ENCODE assay signal across 1 cellular context in genomic region chr12:22729431-22729830, GRCh38.
TF ChIP-seq lines count a peak whose summit lies in the region.

No MANE protein-coding gene starts in this region.

TF ChIP-seq in HepG2, 621 proteins besides CTCF, POLR2A, EP300 and RAD21 (continued from another document):
- TF ChIP-seq HOXA5 (CRISPR knock-in tag; IDR thresholded peaks at IDR 0.05) (no peak), ELF4 (CRISPR knock-in tag; IDR thresholded peaks at IDR 0.05; ENCODE audit: borderline replicate concordance) (no peak), SRSF9 (IDR thresholded peaks at IDR 0.05; ENCODE audit: borderline replicate concordance, insufficient read depth, low read depth, low read length, poor library complexity, severe bottlenecking) (no peak), ZNF616 (CRISPR knock-in tag; IDR thresholded peaks at IDR 0.05; ENCODE audit: low read depth) (no peak), ZNF543 (CRISPR knock-in tag; IDR thresholded peaks at IDR 0.05) (no peak), KMT2A (CRISPR knock-in tag; IDR thresholded peaks at IDR 0.05) (no peak), ZBTB1 (CRISPR knock-in tag; IDR thresholded peaks at IDR 0.05; ENCODE audit: borderline replicate concordance) (no peak), RFXAP (CRISPR knock-in tag; IDR thresholded peaks at IDR 0.05; ENCODE audit: borderline replicate concordance) (no peak), NCOA5 (CRISPR knock-in tag; IDR thresholded peaks at IDR 0.05) (no peak), ZNF234 (CRISPR knock-in tag; conservative IDR thresholded peaks at IDR 0.05) (no peak), POLR2AphosphoS5 (IDR thresholded peaks at IDR 0.05; ENCODE audit: low read depth, low read length) (no peak), BORCS8-MEF2B (CRISPR knock-in tag; IDR thresholded peaks at IDR 0.05) (no peak), RXRB (CRISPR knock-in tag; IDR thresholded peaks at IDR 0.05; ENCODE audit: borderline replicate concordance) (no peak), KDM4B (CRISPR knock-in tag; IDR thresholded peaks at IDR 0.05) (no peak)
- TF ChIP-seq, protein P1, sequence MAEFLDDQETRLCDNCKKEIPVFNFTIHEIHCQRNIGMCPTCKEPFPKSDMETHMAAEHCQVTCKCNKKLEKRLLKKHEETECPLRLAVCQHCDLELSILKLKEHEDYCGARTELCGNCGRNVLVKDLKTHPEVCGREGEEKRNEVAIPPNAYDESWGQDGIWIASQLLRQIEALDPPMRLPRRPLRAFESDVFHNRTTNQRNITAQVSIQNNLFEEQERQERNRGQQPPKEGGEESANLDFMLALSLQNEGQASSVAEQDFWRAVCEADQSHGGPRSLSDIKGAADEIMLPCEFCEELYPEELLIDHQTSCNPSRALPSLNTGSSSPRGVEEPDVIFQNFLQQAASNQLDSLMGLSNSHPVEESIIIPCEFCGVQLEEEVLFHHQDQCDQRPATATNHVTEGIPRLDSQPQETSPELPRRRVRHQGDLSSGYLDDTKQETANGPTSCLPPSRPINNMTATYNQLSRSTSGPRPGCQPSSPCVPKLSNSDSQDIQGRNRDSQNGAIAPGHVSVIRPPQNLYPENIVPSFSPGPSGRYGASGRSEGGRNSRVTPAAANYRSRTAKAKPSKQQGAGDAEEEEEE (CRISPR knock-in tag; IDR thresholded peaks at IDR 0.05; ENCODE audit: borderline replicate concordance) = no peak
